In the genomic region with DNA sequence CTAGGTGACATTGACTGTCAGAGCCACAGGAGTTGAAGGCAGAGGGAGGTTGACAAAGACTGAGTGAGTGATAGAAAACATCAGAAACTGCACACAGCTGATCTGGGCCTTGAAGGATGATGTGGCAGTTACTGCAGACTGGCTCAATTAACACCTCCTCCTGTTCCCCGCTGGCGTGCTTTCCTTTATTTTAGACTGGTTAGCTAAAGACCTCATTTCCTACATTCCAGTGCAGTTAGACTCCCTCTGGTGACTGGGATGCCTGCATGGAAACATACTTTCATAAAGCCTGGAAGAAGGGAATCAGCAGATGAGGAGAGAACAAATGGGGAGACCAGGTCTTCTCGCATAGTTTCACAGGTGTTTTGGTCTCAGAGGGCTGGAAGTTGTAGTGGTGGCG, we compare ENCODE assay signal across 20 cellular contexts.
"Had no signal": no experiment of that assay in that cellular context is flagged by ENCODE, and none has a peak within 500 bp of the region (broad histone marks: within the 10 kb centered on the region; RNA-seq: fewer than 3 reads in every experiment).

No MANE protein-coding gene starts in this region.

- H3K9me3 Mint-ChIP-seq: dendritic cell treated with granulocyte-macrophage colony-stimulating factor and Interleukin-4, amounts not matched to agents 40 ng/mL and 50 ng/mL, for 4 days; effector memory CD8-positive, alpha-beta T cell; naive thymus-derived CD4-positive, alpha-beta T cell; stimulated activated naive B cell treated with anti-CD40 and anti-IgM and Interleukin-4, amounts not matched to agents 10 μg/mL and 1 μg/mL and 100 μg/mL, for 72 hours; stimulated activated naive CD8-positive, alpha-beta T cell treated with anti-CD3 and anti-CD28 coated beads, Interleukin-15, amount 100 ng/mL, for 72 hours had no signal

- H3K4me1 Mint-ChIP-seq: nephron progenitor cell; stimulated activated naive B cell treated with anti-CD40 and anti-IgM and Interleukin-4, amounts not matched to agents 10 μg/mL and 1 μg/mL and 100 μg/mL, for 72 hours had no signal

- H3K27ac ChIP-seq: hepatocyte, neutrophil, psoas muscle, spleen, testis, tibial nerve had no signal

- H2AFZ ChIP-seq: hepatocyte had no signal

- ATAC-seq: effector memory CD8-positive, alpha-beta T cell; left colon; left ventricle myocardium superior; naive thymus-derived CD4-positive, alpha-beta T cell; psoas muscle; sciatic nerve; stimulated activated naive B cell treated with anti-CD40 and anti-IgM and Interleukin-4, amounts not matched to agents 10 μg/mL and 1 μg/mL and 100 μg/mL, for 72 hours; stimulated activated naive CD8-positive, alpha-beta T cell treated with anti-CD3 and anti-CD28 coated beads, Interleukin-15, amount 100 ng/mL, for 72 hours had no signal

- DNase-seq: effector memory CD8-positive, alpha-beta T cell; foreskin melanocyte; left colon; left ventricle myocardium superior; naive thymus-derived CD4-positive, alpha-beta T cell; nephron progenitor cell; psoas muscle; spleen; stimulated activated CD4-positive, alpha-beta T cell treated with anti-CD3 and anti-CD28 coated beads, Interleukin-15, amount 100 ng/mL, for 24 hours; stimulated activated CD4-positive, alpha-beta T cell treated with anti-CD3 and anti-CD28 coated beads, Interleukin-1b, Interleukin-23, amount 100 ng/mL, for 48 hours; stimulated activated CD4-positive, alpha-beta T cell treated with anti-CD3 and anti-CD28 coated beads, Interleukin-4, amount 100 ng/mL, for 24 hours; stimulated activated naive B cell treated with anti-CD40 and anti-IgM and Interleukin-4, amounts not matched to agents 10 μg/mL and 1 μg/mL and 100 μg/mL, for 72 hours; stimulated activated naive CD8-positive, alpha-beta T cell treated with anti-CD3 and anti-CD28 coated beads, Interleukin-15, amount 100 ng/mL, for 72 hours; testis had no signal

- H3K4me2 ChIP-seq: hepatocyte had no signal

- H3K4me3 ChIP-seq: hepatocyte, lung, psoas muscle, spleen, testis, tibial nerve had no signal

- H3K27ac Mint-ChIP-seq: dendritic cell treated with granulocyte-macrophage colony-stimulating factor and Interleukin-4, amounts not matched to agents 40 ng/mL and 50 ng/mL, for 4 days; effector memory CD8-positive, alpha-beta T cell; nephron progenitor cell; stimulated activated naive B cell treated with anti-CD40 and anti-IgM and Interleukin-4, amounts not matched to agents 10 μg/mL and 1 μg/mL and 100 μg/mL, for 72 hours; stimulated activated naive CD8-positive, alpha-beta T cell treated with anti-CD3 and anti-CD28 coated beads, Interleukin-15, amount 100 ng/mL, for 72 hours had no signal

- H3K4me3 Mint-ChIP-seq: dendritic cell treated with granulocyte-macrophage colony-stimulating factor and Interleukin-4, amounts not matched to agents 40 ng/mL and 50 ng/mL, for 4 days; effector memory CD8-positive, alpha-beta T cell; naive thymus-derived CD4-positive, alpha-beta T cell; nephron progenitor cell; stimulated activated naive B cell treated with anti-CD40 and anti-IgM and Interleukin-4, amounts not matched to agents 10 μg/mL and 1 μg/mL and 100 μg/mL, for 72 hours; stimulated activated naive CD8-positive, alpha-beta T cell treated with anti-CD3 and anti-CD28 coated beads, Interleukin-15, amount 100 ng/mL, for 72 hours had no signal

- H3K4me1 ChIP-seq: psoas muscle, spleen, testis, tibial nerve had no signal

- H3K27me3 ChIP-seq: hepatocyte, neutrophil, spleen, testis, tibial nerve had no signal

- H3K27me3 Mint-ChIP-seq: dendritic cell treated with granulocyte-macrophage colony-stimulating factor and Interleukin-4, amounts not matched to agents 40 ng/mL and 50 ng/mL, for 4 days; effector memory CD8-positive, alpha-beta T cell; naive thymus-derived CD4-positive, alpha-beta T cell; stimulated activated naive B cell treated with anti-CD40 and anti-IgM and Interleukin-4, amounts not matched to agents 10 μg/mL and 1 μg/mL and 100 μg/mL, for 72 hours; stimulated activated naive CD8-positive, alpha-beta T cell treated with anti-CD3 and anti-CD28 coated beads, Interleukin-15, amount 100 ng/mL, for 72 hours had no signal
